ENCODE assay signal across 8 cellular contexts in the genomic region with DNA sequence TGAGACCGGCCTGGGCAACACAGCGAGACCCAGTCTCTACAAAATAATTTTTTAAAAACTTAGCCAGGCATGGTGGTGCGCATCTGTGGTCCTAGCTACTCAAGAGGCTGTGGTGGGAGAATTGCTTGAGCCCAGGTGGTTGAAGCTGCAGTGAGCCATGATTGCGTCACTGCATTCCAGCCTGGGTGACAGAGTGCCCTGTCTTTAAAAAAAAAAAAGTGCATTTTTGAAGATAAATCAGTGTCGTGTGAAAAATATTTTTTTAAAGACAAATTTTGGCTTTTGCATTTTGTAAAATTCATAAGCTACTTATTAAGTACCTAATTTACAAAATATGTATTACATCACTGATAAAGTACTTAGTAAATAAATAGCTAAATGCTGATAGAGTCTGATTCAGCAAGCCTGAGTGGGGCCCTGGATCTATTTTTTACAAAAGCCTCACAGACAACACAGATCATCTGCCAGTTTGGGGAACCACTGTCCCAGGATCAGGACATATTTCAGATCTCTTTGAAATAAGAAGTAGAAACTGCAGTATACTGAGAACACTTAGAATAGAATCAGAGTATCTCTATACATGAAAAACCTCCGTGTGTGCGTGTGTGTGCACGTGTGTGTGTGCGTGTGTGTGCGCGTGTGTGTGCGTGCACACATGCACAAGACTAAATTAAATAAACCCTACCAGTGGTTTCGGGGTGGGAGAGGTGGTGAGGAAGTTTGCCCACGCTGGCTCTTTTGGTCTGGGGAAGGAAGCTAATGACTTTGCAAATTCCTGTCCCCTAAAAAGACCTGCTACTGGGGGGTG.
DNase-seq lines count a peak whose midpoint lies in the region; ATAC-seq, FAIRE-seq and TF ChIP-seq lines count a peak whose summit lies in the region.

No MANE protein-coding gene starts in this region.

- peaks cover 31% of the 10 kb centered on the region for H3K4me1 ChIP-seq in osteoblast (ENCODE audit: insufficient read depth, low read length)

- peaks cover 71% of the 10 kb centered on the region for H3K4me1 Mint-ChIP-seq in chondrocyte (ENCODE audit: low read depth)

- no peak for TF ChIP-seq CTCF in chondrocyte (IDR thresholded peaks at IDR 0.05)
- no peak for TF ChIP-seq CTCF in osteoblast (IDR thresholded peaks at IDR 0.05; ENCODE audit: extremely low read depth, low read depth, low read length)

- H3K36me3 Mint-ChIP-seq in chondrocyte (ENCODE audit: low read depth), result no peaks in the 10 kb centered on the region

- no peaks in the 10 kb centered on the region for H3K27me3 Mint-ChIP-seq in chondrocyte (ENCODE audit: low read depth)

- peak overlapping the region; percentile 31 for H3K27ac ChIP-seq in osteoblast (ENCODE audit: low read depth, low read length)

- H3K36me3 ChIP-seq in osteoblast (ENCODE audit: insufficient read depth, low read length), result no peaks in the 10 kb centered on the region

- H2AFZ ChIP-seq in osteoblast (ENCODE audit: low read length), result no peak overlapping the region

- H4K20me1 ChIP-seq in osteoblast (ENCODE audit: insufficient read depth, low read length), result peaks cover 57% of the 10 kb centered on the region

- no peak for TF ChIP-seq POLR2A in GM12891 (IDR thresholded peaks at IDR 0.05; ENCODE audit: low read depth, low read length)

- peak; percentile 71 for FAIRE-seq in GM12891 (lab: Jason Lieb, UNC)

- ATAC-seq in GM19035 (IDR thresholded peaks at IDR 0.05; ENCODE audit: unreplicated experiment), result no peak

- H3K4me2 ChIP-seq in osteoblast (ENCODE audit: insufficient read depth, low read length), result peak overlapping the region; percentile 40

- H3K79me2 ChIP-seq in osteoblast (ENCODE audit: insufficient read depth, low read length), result peaks cover 95% of the 10 kb centered on the region

- H3K4me3 Mint-ChIP-seq in chondrocyte (ENCODE audit: unreplicated experiment), result no peak overlapping the region

- H3K9me3 Mint-ChIP-seq in chondrocyte (ENCODE audit: low read depth), result no peaks in the 10 kb centered on the region

- H3K4me3 ChIP-seq in osteoblast (ENCODE audit: insufficient read depth, low read length), result no peak overlapping the region

- no peaks in the 10 kb centered on the region for H3K27me3 ChIP-seq in osteoblast (ENCODE audit: insufficient read depth, low read length)

- no peaks in the 10 kb centered on the region for H3K9me3 ChIP-seq in osteoblast (ENCODE audit: low read depth, low read length)

- peak overlapping the region; percentile 89 for H3K27ac Mint-ChIP-seq in chondrocyte (ENCODE audit: unreplicated experiment)

- DNase-seq in GM12891 (ENCODE audit: insufficient read length, low spot score), result no peak
- DNase-seq in NOMO-1 (lab: John Stamatoyannopoulos, UW; ENCODE audit: unreplicated experiment in 2 of 2), result peak; percentile 66 to 68
- no peak for DNase-seq in chondrocyte (ENCODE audit: low spot score)
- DNase-seq in osteoblast (ENCODE audit: insufficient read length, low spot score, missing footprints), result peak; percentile 35
- DNase-seq in cortex of kidney (lab: John Stamatoyannopoulos, UW), result no peak
- DNase-seq in SHP77 (lab: John Stamatoyannopoulos, UW), result no peak
- DNase-seq in NCI-H82 (lab: John Stamatoyannopoulos, UW), result no peak

TF ChIP-seq in GM12891, 5 proteins besides CTCF, POLR2A, EP300 and RAD21:
- TF ChIP-seq POU2F2 (IDR thresholded peaks at IDR 0.05; ENCODE audit: low read depth, low read length), result peak; percentile 42; the same call in 1 of the 2 replicates
- TF ChIP-seq SPI1 (IDR thresholded peaks at IDR 0.05; ENCODE audit: low read depth, low read length), result no peak
- no peak for TF ChIP-seq PAX5 (IDR thresholded peaks at IDR 0.05; ENCODE audit: insufficient read depth, low read length, severe bottlenecking)
- TF ChIP-seq TAF1 (IDR thresholded peaks at IDR 0.05; ENCODE audit: low read depth, low read length), result no peak
- no peak for TF ChIP-seq POLR2AphosphoS5 (IDR thresholded peaks at IDR 0.05; ENCODE audit: low read depth, low read length)
TF ChIP-seq in GM12891: peak in this region for 1.

Comparison
In these comparisons a context has a peak if more than half of its experiments do, and no peak if none do; other contexts are left out.
1. DNase-seq: peak in NOMO-1 (2 of 2) and osteoblast (single experiment); none in GM12891 (single experiment), chondrocyte (single experiment), cortex of kidney (single experiment), SHP77 (0 of 2) and NCI-H82 (single experiment).